ENCODE assay signal across 29 cellular contexts in the genomic region with DNA sequence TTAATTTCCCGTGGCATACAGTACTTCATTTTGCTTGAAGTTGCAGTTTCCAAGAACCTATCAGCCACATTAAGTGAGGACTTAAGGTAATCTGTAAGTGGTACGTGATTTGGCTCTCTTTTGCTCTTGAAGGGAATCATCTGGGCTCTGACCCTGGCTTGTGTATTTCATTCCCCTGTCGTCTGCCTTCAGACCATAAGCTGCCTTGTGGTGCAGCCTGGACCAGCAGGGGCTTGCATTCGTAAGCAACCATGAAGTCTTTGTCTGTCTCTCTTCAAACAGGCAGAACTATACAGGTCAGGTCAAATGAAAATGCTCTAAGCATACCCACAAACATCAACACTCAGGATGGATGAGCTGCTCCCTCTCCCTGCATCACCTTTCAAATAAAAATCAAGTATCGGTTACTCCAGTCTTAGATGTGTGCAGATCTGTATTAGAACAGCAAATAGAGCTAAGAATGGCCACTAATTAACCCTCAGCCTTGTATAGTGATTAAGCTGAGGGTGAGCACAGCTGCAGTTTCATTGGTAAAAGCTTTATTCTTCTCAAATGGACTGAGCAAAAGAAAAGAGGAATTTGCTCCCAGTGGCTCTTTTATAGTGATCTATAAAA.
A peak's percentile ranks its signal among the peaks of the same experiment; 100 is the strongest.
DNase-seq lines count a peak whose midpoint lies in the region; ATAC-seq and TF ChIP-seq lines count a peak whose summit lies in the region.
"Had no signal": no experiment of that assay in that cellular context is flagged by ENCODE, and none has a peak within 500 bp of the region (broad histone marks: within the 10 kb centered on the region; RNA-seq: fewer than 3 reads in every experiment).

No MANE protein-coding gene starts in this region.

- no peaks in the 10 kb centered on the region for H3K9me3 Mint-ChIP-seq in stimulated activated effector memory CD8-positive, alpha-beta T cell treated with anti-CD3 and anti-CD28 coated beads, Interleukin-12 subunit alpha, Interleukin-12 subunit beta, amount 100 ng/mL, for 72 hours
- H3K9me3 Mint-ChIP-seq: activated B cell treated with CpG ODN at 0.5 μM for 24 hours; activated CD4-positive, alpha-beta memory T cell treated with anti-CD3 and anti-CD28 coated beads for 36 hours; T-helper 2 cell treated with Interferon-gamma antibody and Interleukin-4, amounts not matched to agents 5 μg/mL and 100 μg/mL, for 36 hours had no signal

- no peak for ATAC-seq in stimulated activated effector memory CD8-positive, alpha-beta T cell treated with anti-CD3 and anti-CD28 coated beads, Interleukin-12 subunit alpha, Interleukin-12 subunit beta, amount 100 ng/mL, for 72 hours
- ATAC-seq: gastroesophageal sphincter; left lobe of liver; stimulated activated naive CD8-positive, alpha-beta T cell treated with anti-CD3 and anti-CD28 coated beads, Interleukin-15, amount 100 ng/mL, for 72 hours had no signal

- no peak overlapping the region for H3K27ac Mint-ChIP-seq in stimulated activated effector memory CD8-positive, alpha-beta T cell treated with anti-CD3 and anti-CD28 coated beads, Interleukin-12 subunit alpha, Interleukin-12 subunit beta, amount 100 ng/mL, for 72 hours
- H3K27ac Mint-ChIP-seq: activated B cell treated with CpG ODN at 0.5 μM for 24 hours; activated CD4-positive, alpha-beta memory T cell treated with anti-CD3 and anti-CD28 coated beads for 36 hours; B cell; stimulated activated naive CD8-positive, alpha-beta T cell treated with anti-CD3 and anti-CD28 coated beads, Interleukin-15, amount 100 ng/mL, for 72 hours; T-helper 2 cell treated with Interferon-gamma antibody and Interleukin-4, amounts not matched to agents 5 μg/mL and 100 μg/mL, for 36 hours had no signal

- no peak for TF ChIP-seq CTCF in WERI-Rb-1 (IDR thresholded peaks at IDR 0.05; ENCODE audit: low read depth, low read length)
- no peak for TF ChIP-seq CTCF in brain microvascular endothelial cell (IDR thresholded peaks at IDR 0.05; ENCODE audit: low read depth, low read length, missing control alignments)

- H3K27ac ChIP-seq in WERI-Rb-1, result no peak overlapping the region
- H3K27ac ChIP-seq in brain microvascular endothelial cell, result no peak overlapping the region
- H3K27ac ChIP-seq: 22Rv1, esophagus squamous epithelium, gastroesophageal sphincter, RWPE1, transverse colon had no signal

- no peaks in the 10 kb centered on the region for H3K36me3 Mint-ChIP-seq in stimulated activated effector memory CD8-positive, alpha-beta T cell treated with anti-CD3 and anti-CD28 coated beads, Interleukin-12 subunit alpha, Interleukin-12 subunit beta, amount 100 ng/mL, for 72 hours
- H3K36me3 Mint-ChIP-seq: activated CD4-positive, alpha-beta memory T cell treated with anti-CD3 and anti-CD28 coated beads for 36 hours had no signal

- DNase-seq in NCI-H1417 (lab: John Stamatoyannopoulos, UW), result peak in 2 of 3 experiments; percentile 36 to 74
- no peak for DNase-seq in NCI-H1417 treated with DMSO at 0.1 percent for 48 hours (lab: John Stamatoyannopoulos, UW)
- DNase-seq in WERI-Rb-1, result peak; percentile 38
- DNase-seq in iPS-NIHi11 (ENCODE audit: low spot score), result peak; percentile 38
- no peak for DNase-seq in brain microvascular endothelial cell
- no peak for DNase-seq in LoVo (ENCODE audit: low spot score)
- no peak for DNase-seq in stimulated activated effector memory CD8-positive, alpha-beta T cell treated with anti-CD3 and anti-CD28 coated beads, Interleukin-12 subunit alpha, Interleukin-12 subunit beta, amount 100 ng/mL, for 72 hours (ENCODE audit: low spot score in 2 of 2)
- no peak for DNase-seq in RPMI8226
- DNase-seq: activated B cell treated with CpG ODN at 0.5 μM for 24 hours; activated CD4-positive, alpha-beta memory T cell treated with anti-CD3 and anti-CD28 coated beads for 36 hours; activated naive CD4-positive, alpha-beta T cell treated with Interleukin-2 at 50 U/mL for 16 hours; cerebellar nuclear complex; COR-L47; DMS79 treated with DMSO at 0.1 percent for 48 hours; effector memory CD4-positive, alpha-beta T cell; esophagus squamous epithelium; NCI-H1436 treated with DMSO at 0.1 percent for 48 hours; NCI-H226; SK-N-SH; stimulated activated CD4-positive, alpha-beta T cell treated with anti-CD3 and anti-CD28 coated beads, Interleukin-4, amount 100 ng/mL, for 1 hour; stimulated activated naive CD8-positive, alpha-beta T cell treated with anti-CD3 and anti-CD28 coated beads, Interleukin-15, amount 100 ng/mL, for 72 hours; transverse colon had no signal

- in situ Hi-C loops in brain microvascular endothelial cell (cut with HindIII; ENCODE audit: low pct_ligation_motif_present, low sequenced_read_pairs), result no loop called here

- no peaks in the 10 kb centered on the region for H3K27me3 ChIP-seq in WERI-Rb-1 (ENCODE audit: insufficient read depth, low read depth, severe bottlenecking)
- H3K27me3 ChIP-seq in brain microvascular endothelial cell (replicated peaks), result no peaks in the 10 kb centered on the region
- H3K27me3 ChIP-seq: esophagus squamous epithelium, gastroesophageal sphincter, transverse colon had no signal

- H3K4me3 ChIP-seq in WERI-Rb-1 (ENCODE audit: low read depth, low read length), result no peak overlapping the region
- no peak overlapping the region for H3K4me3 ChIP-seq in brain microvascular endothelial cell (ENCODE audit: low read depth, low read length)
- H3K4me3 ChIP-seq: esophagus squamous epithelium, gastroesophageal sphincter, smooth muscle cell, transverse colon had no signal

- no peak overlapping the region for H3K4me3 Mint-ChIP-seq in stimulated activated effector memory CD8-positive, alpha-beta T cell treated with anti-CD3 and anti-CD28 coated beads, Interleukin-12 subunit alpha, Interleukin-12 subunit beta, amount 100 ng/mL, for 72 hours
- H3K4me3 Mint-ChIP-seq: activated B cell treated with CpG ODN at 0.5 μM for 24 hours; activated CD4-positive, alpha-beta memory T cell treated with anti-CD3 and anti-CD28 coated beads for 36 hours; B cell; stimulated activated naive CD8-positive, alpha-beta T cell treated with anti-CD3 and anti-CD28 coated beads, Interleukin-15, amount 100 ng/mL, for 72 hours; T-helper 2 cell treated with Interferon-gamma antibody and Interleukin-4, amounts not matched to agents 5 μg/mL and 100 μg/mL, for 36 hours had no signal

- H3K36me3 ChIP-seq in WERI-Rb-1 (no peaks in the 10 kb centered on the region), brain microvascular endothelial cell (replicated peaks) (no peaks in the 10 kb centered on the region)
- H3K36me3 ChIP-seq: esophagus squamous epithelium, gastroesophageal sphincter, transverse colon had no signal

- H3K9me3 ChIP-seq in WERI-Rb-1 (ENCODE audit: severe bottlenecking), result no peaks in the 10 kb centered on the region
- H3K9me3 ChIP-seq: esophagus squamous epithelium, gastroesophageal sphincter, SK-N-SH, transverse colon had no signal

- no peaks in the 10 kb centered on the region for H3K4me1 Mint-ChIP-seq in stimulated activated effector memory CD8-positive, alpha-beta T cell treated with anti-CD3 and anti-CD28 coated beads, Interleukin-12 subunit alpha, Interleukin-12 subunit beta, amount 100 ng/mL, for 72 hours
- H3K4me1 Mint-ChIP-seq: activated B cell treated with CpG ODN at 0.5 μM for 24 hours; stimulated activated naive CD8-positive, alpha-beta T cell treated with anti-CD3 and anti-CD28 coated beads, Interleukin-15, amount 100 ng/mL, for 72 hours had no signal

Comparison
In these comparisons a context has a peak if more than half of its experiments do, and no peak if none do; other contexts are left out.
1. DNase-seq: peak in NCI-H1417 (2 of 3), WERI-Rb-1 (single experiment) and iPS-NIHi11 (single experiment); none in NCI-H1417 treated with DMSO at 0.1 percent for 48 hours (single experiment), brain microvascular endothelial cell (single experiment), LoVo (single experiment), stimulated activated effector memory CD8-positive, alpha-beta T cell treated with anti-CD3 and anti-CD28 coated beads, Interleukin-12 subunit alpha, Interleukin-12 subunit beta, amount 100 ng/mL, for 72 hours (0 of 2) and RPMI8226 (single experiment).